In genomic region chr22:37999640-38000272, GRCh38 we compare ENCODE assay signal across 8 cellular contexts. TPM values are rescaled to one million over a fixed set of nuclear protein-coding genes. Genes with fewer than 3 reads are reported as not detected.
DNase-seq lines count a peak whose midpoint lies in the region; ATAC-seq and TF ChIP-seq lines count a peak whose summit lies in the region.

No MANE protein-coding gene starts in this region.

- DNase-seq in GM23338 (ENCODE audit: low spot score) (no peak), NCI-H345 treated with DMSO at 0.1 percent for 48 hours (lab: John Stamatoyannopoulos, UW; ENCODE audit: unreplicated experiment) (peak; percentile 6), prostate gland (ENCODE audit: low spot score) (peak; percentile 46), cortex of kidney (lab: John Stamatoyannopoulos, UW) (no peak), epidermal melanocyte (ENCODE audit: insufficient read length, low spot score) (no peak), hepatic stellate cell (ENCODE audit: low spot score) (no peak)
- no peak for DNase-seq in central memory CD8-positive, alpha-beta T cell (ENCODE audit: low spot score in 2 of 2)
- no peak for DNase-seq in stimulated activated CD4-positive, alpha-beta T cell treated with anti-CD3 and anti-CD28 coated beads, Interleukin-4, amount 100 ng/mL, for 1 hour

- H3K27ac ChIP-seq in GM23338 (ENCODE audit: low read depth) (no peak overlapping the region), prostate gland (no peak overlapping the region)

- H3K4me3 ChIP-seq in GM23338 (no peak overlapping the region), prostate gland (no peak overlapping the region)

- H3K27me3 Mint-ChIP-seq in GM23338 (ENCODE audit: insufficient read depth, low read depth, poor library complexity), result peaks cover 7% of the 10 kb centered on the region
- H3K27me3 Mint-ChIP-seq in central memory CD8-positive, alpha-beta T cell, result no peaks in the 10 kb centered on the region

- no peaks in the 10 kb centered on the region for H3K9me2 ChIP-seq in GM23338 (ENCODE audit: insufficient read depth)

- intact Hi-C loops in prostate gland (cut with DNase I), result no loop called here

- H3K36me3 ChIP-seq in GM23338 (ENCODE audit: insufficient read depth) (no peaks in the 10 kb centered on the region), prostate gland (no peaks in the 10 kb centered on the region)

- no peaks in the 10 kb centered on the region for H3F3A ChIP-seq in GM23338 (replicated peaks; ENCODE audit: low read depth)

- peak; percentile 25 for ATAC-seq in GM23338
- ATAC-seq in central memory CD8-positive, alpha-beta T cell (replicated peaks; ENCODE audit: extremely low read depth, poor library complexity, severe bottlenecking), result peak; percentile 49

- WGBS in prostate gland, result 30% methylated on average over 16 of the region's 16 CpGs

- H3K27me3 ChIP-seq in GM23338 (ENCODE audit: insufficient read depth), result no peaks in the 10 kb centered on the region
- no peaks in the 10 kb centered on the region for H3K27me3 ChIP-seq in prostate gland (replicated peaks; ENCODE audit: insufficient read depth)

- peaks cover 22% of the 10 kb centered on the region for H3K4me1 Mint-ChIP-seq in GM23338
- H3K4me1 Mint-ChIP-seq in central memory CD8-positive, alpha-beta T cell, result peaks cover 69% of the 10 kb centered on the region

- H3K9me3 ChIP-seq in prostate gland, result no peaks in the 10 kb centered on the region

- no peak overlapping the region for H3K27ac Mint-ChIP-seq in GM23338
- peak overlapping the region; percentile 98 for H3K27ac Mint-ChIP-seq in central memory CD8-positive, alpha-beta T cell (ENCODE audit: low read depth)

- H3K4me3 Mint-ChIP-seq in GM23338, result no peak overlapping the region; the same call in 2 of the 3 replicates
- H3K4me3 Mint-ChIP-seq in central memory CD8-positive, alpha-beta T cell, result no peak overlapping the region

- H3K36me3 Mint-ChIP-seq in GM23338 (ENCODE audit: low read depth), result no peaks in the 10 kb centered on the region; the same call in 1 of the 3 replicates
- peaks cover 3% of the 10 kb centered on the region for H3K36me3 Mint-ChIP-seq in central memory CD8-positive, alpha-beta T cell (ENCODE audit: insufficient read depth)

- TF ChIP-seq CTCF in GM23338 (conservative IDR thresholded peaks at IDR 0.05; ENCODE audit: low read depth in 2 of 2) (no peak), prostate gland (IDR thresholded peaks at IDR 0.05) (no peak)

- H2AFZ ChIP-seq in GM23338, result no peak overlapping the region

- TF ChIP-seq POLR2A in prostate gland (IDR thresholded peaks at IDR 0.05), result no peak

- H3K4me2 ChIP-seq in GM23338, result no peak overlapping the region

- H3K9me3 Mint-ChIP-seq in GM23338, result no peaks in the 10 kb centered on the region
- no peaks in the 10 kb centered on the region for H3K9me3 Mint-ChIP-seq in central memory CD8-positive, alpha-beta T cell

- no peaks in the 10 kb centered on the region for H3K79me2 ChIP-seq in GM23338 (replicated peaks; ENCODE audit: insufficient read depth)

- no peaks in the 10 kb centered on the region for H4K20me1 ChIP-seq in GM23338 (replicated peaks; ENCODE audit: insufficient read depth)

- H3K4me1 ChIP-seq in GM23338 (ENCODE audit: insufficient read depth), result no peaks in the 10 kb centered on the region
- H3K4me1 ChIP-seq in prostate gland (replicated peaks), result no peaks in the 10 kb centered on the region

TF ChIP-seq in GM23338, 12 proteins besides CTCF, POLR2A, EP300 and RAD21 (continues in another document):
- TF ChIP-seq ZNF114 (CRISPR knock-in tag; IDR thresholded peaks at IDR 0.05), result no peak
- TF ChIP-seq EZH2 (IDR thresholded peaks at IDR 0.05; ENCODE audit: low read depth, unreplicated experiment), result no peak
- no peak for TF ChIP-seq NANOG (IDR thresholded peaks at IDR 0.05; ENCODE audit: borderline replicate concordance)
- no peak for TF ChIP-seq STAT1 (IDR thresholded peaks at IDR 0.05; ENCODE audit: unreplicated experiment)
- no peak for TF ChIP-seq REST (IDR thresholded peaks at IDR 0.05; ENCODE audit: unreplicated experiment)
- no peak for TF ChIP-seq ETS1 (IDR thresholded peaks at IDR 0.05)
- TF ChIP-seq EZH2phosphoT487 (IDR thresholded peaks at IDR 0.05; ENCODE audit: unreplicated experiment), result no peak
- TF ChIP-seq JUNB (IDR thresholded peaks at IDR 0.05; ENCODE audit: unreplicated experiment), result no peak
- TF ChIP-seq ZNF331 (CRISPR knock-in tag; IDR thresholded peaks at IDR 0.05; ENCODE audit: low read depth), result no peak
- TF ChIP-seq POLR2AphosphoS5 (IDR thresholded peaks at IDR 0.05; ENCODE audit: low read depth), result no peak

RNA-seq across cellular contexts. Expression of gene SOX10, which starts 15.4 kb away (rescaled TPM):
- total RNA-seq in GM23338 (2014; rRNA removed; shearing (Covaris generic)), result 2.1 and 2.3 TPM in 2 replicates
- polyA plus RNA-seq in GM23338 (2016; fragmentation: Nextera tagmentation; extraction: Ambion mirVana), result 1.1 and 1.3 TPM in 2 replicates
- total RNA-seq in prostate gland, result 1 to 10 TPM; 3.3 to 8.1 TPM

RNA-seq across cellular contexts. Expression of gene POLR2F, which starts 46.3 kb away (rescaled TPM):
- total RNA-seq in GM23338 (2014; rRNA removed; shearing (Covaris generic)), result 64.6 and 144 TPM in 2 replicates
- polyA plus RNA-seq in GM23338 (2016; fragmentation: Nextera tagmentation; extraction: Ambion mirVana), result 429 and 450 TPM in 2 replicates
- 100 to 1,000 TPM in 1 of 2 donors, 10 to 100 TPM in 1; 63.1 to 157 TPM for total RNA-seq in prostate gland

RNA-seq across cellular contexts. Expression of gene C22orf23, which starts 46.4 kb away (rescaled TPM):
- 0.38 TPM in 1 of 2 replicates, not detected in the other for total RNA-seq in GM23338 (2014; rRNA removed; shearing (Covaris generic))
- polyA plus RNA-seq in GM23338 (2016; fragmentation: Nextera tagmentation; extraction: Ambion mirVana), result 0.64 TPM in 1 of 2 replicates, not detected in the other
- total RNA-seq in prostate gland, result 1 to 10 TPM in 1 of 2 donors, not detected in 1; 9.7 TPM

RNA-seq across cellular contexts. Expression of gene PICK1, which starts 57.4 kb away (rescaled TPM):
- 28.3 and 36.2 TPM in 2 replicates for total RNA-seq in GM23338 (2014; rRNA removed; shearing (Covaris generic))
- polyA plus RNA-seq in GM23338 (2016; fragmentation: Nextera tagmentation; extraction: Ambion mirVana), result 14.0 and 15.9 TPM in 2 replicates
- total RNA-seq in prostate gland, result 100 to 1,000 TPM in 1 of 2 donors, 10 to 100 TPM in 1; 90.0 to 114 TPM

Comparison
In these comparisons a context has a peak if more than half of its experiments do, and no peak if none do; other contexts are left out.
1. DNase-seq: peak in NCI-H345 treated with DMSO at 0.1 percent for 48 hours (single experiment) and prostate gland (single experiment); none in GM23338 (single experiment), central memory CD8-positive, alpha-beta T cell (0 of 2), cortex of kidney (single experiment), epidermal melanocyte (single experiment), stimulated activated CD4-positive, alpha-beta T cell treated with anti-CD3 and anti-CD28 coated beads, Interleukin-4, amount 100 ng/mL, for 1 hour (single experiment) and hepatic stellate cell (single experiment).